Comparison of ENCODE assay signal across 8 cellular contexts in genomic region chr6:32047855-32048766, GRCh38. TPM values are rescaled to one million over a fixed set of nuclear protein-coding genes. Genes with fewer than 3 reads are reported as not detected.
DNase-seq lines count a peak whose midpoint lies in the region; ATAC-seq and TF ChIP-seq lines count a peak whose summit lies in the region.

No MANE protein-coding gene starts in this region.

- H3K14ac ChIP-seq in trophoblast cell (ENCODE audit: low read length) = peak overlapping the region; percentile 16

- H2AK5ac ChIP-seq in trophoblast cell (ENCODE audit: low read length) = peak overlapping the region; percentile 36

- H2BK120ac ChIP-seq in trophoblast cell (ENCODE audit: insufficient read depth, low read length, poor library complexity) = peak overlapping the region; percentile 21

- H2AFZ ChIP-seq in trophoblast cell (ENCODE audit: insufficient read depth, low read length, poor library complexity) = no peak overlapping the region

- peak overlapping the region; percentile 64 for H4K91ac ChIP-seq in trophoblast cell (ENCODE audit: low read depth, low read length)

- H3K9ac ChIP-seq in trophoblast cell (ENCODE audit: low read length) = no peak overlapping the region

- CTCF ChIA-PET in RWPE1 (lab: Yijun Ruan, JAX) = interaction anchor here (0.5 to 1.4 kb wide), 10 partner anchors 9 to 1675 kb away, joined by 3 to 7 read pairs (median 3); no protein-coding TSS in a partner anchor

- peaks cover 8% of the 10 kb centered on the region for H3K79me1 ChIP-seq in trophoblast cell (ENCODE audit: low read length)

- no peaks in the 10 kb centered on the region for H3K4me1 ChIP-seq in BE2C
- peaks cover 19 to 20% of the 10 kb centered on the region in 2 experiments for H3K4me1 ChIP-seq in trophoblast cell (ENCODE audit: control insufficient read depth in 1 of 2, insufficient read depth in 2 of 2, low read length in 2 of 2)
- H3K4me1 ChIP-seq in upper lobe of left lung = peaks cover 4 to 19% (median 12%) of the 10 kb centered on the region in 4 donors

- H3K4ac ChIP-seq in trophoblast cell (ENCODE audit: low read depth, low read length) = no peak overlapping the region

- no CpG with 5 or more reads among the region's 42 CpGs for WGBS in trophoblast cell (ENCODE audit: extremely low coverage, insufficient coverage, insufficient read length)
- WGBS in upper lobe of left lung, 2 donors = 57 to 60% methylated on average over 20 to 39 of the region's 42 CpGs

- POLR2A ChIA-PET in RWPE1 (lab: Yijun Ruan, JAX; ENCODE audit: low non-redundant PET) = no interaction called here

- no peak overlapping the region for H3K4me3 ChIP-seq in BE2C (ENCODE audit: low read depth, low read length)
- H3K4me3 ChIP-seq in H7 (ENCODE audit: insufficient read depth, low read depth, low read length) = no peak overlapping the region
- H3K4me3 ChIP-seq in trophoblast cell (ENCODE audit: low read depth, low read length) = no peak overlapping the region
- no peak overlapping the region for H3K4me3 ChIP-seq in upper lobe of left lung

- peak overlapping the region; percentile 34 for H2BK12ac ChIP-seq in trophoblast cell (ENCODE audit: low read length)

- no peaks in the 10 kb centered on the region for H3K36me3 ChIP-seq in BE2C
- no peaks in the 10 kb centered on the region for H3K36me3 ChIP-seq in H7 (replicated peaks; ENCODE audit: control insufficient read depth, insufficient read depth, low read length)
- H3K36me3 ChIP-seq in trophoblast cell (ENCODE audit: control insufficient read depth in 1 of 2, insufficient read depth in 2 of 2, low read length in 2 of 2) = no peaks in the 10 kb centered on the region
- peaks cover 0 to 61% (median 5%) of the 10 kb centered on the region in 4 donors for H3K36me3 ChIP-seq in upper lobe of left lung

- H4K8ac ChIP-seq in trophoblast cell (ENCODE audit: low read depth, low read length) = peak overlapping the region; percentile 66

- H3K23ac ChIP-seq in trophoblast cell (ENCODE audit: low read length) = no peak overlapping the region

- DNase-seq in BE2C = peak; percentile 78
- peak; percentile 95 for DNase-seq in H7
- peak; percentile 66 for DNase-seq in RWPE1 (ENCODE audit: low spot score)
- DNase-seq in activated gamma-delta T cell treated with anti-CD3 and anti-CD28 coated beads, Interleukin-2, amount 50 U/mL, for 16 hours (ENCODE audit: low read depth) = peak; percentile 54
- peak; percentile 64 for DNase-seq in glomerular visceral epithelial cell (ENCODE audit: extremely low spot score)
- DNase-seq in trophoblast cell = peak; percentile 51 to 82
- peak; percentile 57 to 85 for DNase-seq in upper lobe of left lung

- TF ChIP-seq CTCF in BE2C (IDR thresholded peaks at IDR 0.05; ENCODE audit: low read depth, low read length) = peak; percentile 81
- peak; percentile 78 for TF ChIP-seq CTCF in RWPE1 (conservative IDR thresholded peaks at IDR 0.05; ENCODE audit: low read depth)
- peak; percentile 69 to 89 (median 80) for TF ChIP-seq CTCF in upper lobe of left lung (IDR thresholded peaks at IDR 0.05)

- H3K18ac ChIP-seq in trophoblast cell (ENCODE audit: low read length) = peak overlapping the region; percentile 51

- peak; percentile 68 to 82 for ATAC-seq in upper lobe of left lung (ENCODE audit: low FRiP score in 2 of 2)
- ATAC-seq in GM18858 (IDR thresholded peaks at IDR 0.05; ENCODE audit: unreplicated experiment) = no peak

- no peak overlapping the region for H4K12ac ChIP-seq in trophoblast cell (ENCODE audit: low read depth, low read length)

- TF ChIP-seq POLR2A in upper lobe of left lung (IDR thresholded peaks at IDR 0.05) = no peak

- H3K9me3 ChIP-seq in BE2C (no peaks in the 10 kb centered on the region), trophoblast cell (ENCODE audit: insufficient read depth, low read depth, low read length) (no peaks in the 10 kb centered on the region), upper lobe of left lung (no peaks in the 10 kb centered on the region)

- TF ChIP-seq EP300 in upper lobe of left lung (IDR thresholded peaks at IDR 0.05) = no peak

- H3K27ac ChIP-seq in RWPE1 (peak overlapping the region; percentile 82), trophoblast cell (ENCODE audit: low read depth, low read length) (no peak overlapping the region), upper lobe of left lung (peak overlapping the region; percentile 7 to 79 (median 62))

- H3K27me3 ChIP-seq in BE2C (no peaks in the 10 kb centered on the region), H7 (ENCODE audit: control insufficient read depth, insufficient read depth, low read length) (no peaks in the 10 kb centered on the region), trophoblast cell (ENCODE audit: insufficient read depth, low read length) (no peaks in the 10 kb centered on the region), upper lobe of left lung (no peaks in the 10 kb centered on the region)

- no peak overlapping the region for H2BK5ac ChIP-seq in trophoblast cell (ENCODE audit: low read depth, low read length, poor library complexity)

- no peaks in the 10 kb centered on the region for H3K79me2 ChIP-seq in trophoblast cell (ENCODE audit: control insufficient read depth, insufficient read depth, low read length, poor library complexity)

- H3K4me2 ChIP-seq in trophoblast cell (ENCODE audit: low read length) = no peak overlapping the region

RNA-seq across cellular contexts. Expression of gene CYP21A2, which starts 9.9 kb away (rescaled TPM):
- 1.0 TPM for polyA plus RNA-seq in BE2C (2012; ENCODE audit: insufficient read depth, insufficient read length, low read depth)
- 0.11 TPM in 1 of 2 replicates, not detected in the other for total RNA-seq in H7 (2014; rRNA removed; shearing (Covaris generic))
- 0.18 TPM in 2 replicates for polyA plus RNA-seq in trophoblast cell (2013)
- 1 to 10 TPM in 5 of 6 donors, under 1 TPM in 1; 0.30 to 2.3 (median 1.2) TPM for total RNA-seq in upper lobe of left lung

RNA-seq across cellular contexts. Expression of gene C4B, which starts 33.5 kb away (rescaled TPM):
- polyA plus RNA-seq in BE2C (2012; ENCODE audit: insufficient read depth, insufficient read length, low read depth) = 3.7 TPM
- total RNA-seq in H7 (2014; rRNA removed; shearing (Covaris generic)) = 1.1 and 1.9 TPM in 2 replicates
- 1.5 and 1.7 TPM in 2 replicates for polyA plus RNA-seq in trophoblast cell (2013)
- 100 to 1,000 TPM in 3 of 6 donors, 10 to 100 TPM in 3; 85.7 to 193 (median 97.7) TPM for total RNA-seq in upper lobe of left lung

Comparison
In these comparisons a context has a peak if more than half of its experiments do, and no peak if none do; other contexts are left out.
1. RNA of gene C4B, which starts 33.5 kb away (total RNA-seq): 85.7 to 193 TPM in upper lobe of left lung; 1.1 to 1.9 TPM in H7; every median in the first group is over 10 times any median in the second.
2. Peak in every context shown above with its lines, with median percentiles within 50 percentile points of each other: DNase-seq and CTCF ChIP-seq.